In the genomic region with DNA sequence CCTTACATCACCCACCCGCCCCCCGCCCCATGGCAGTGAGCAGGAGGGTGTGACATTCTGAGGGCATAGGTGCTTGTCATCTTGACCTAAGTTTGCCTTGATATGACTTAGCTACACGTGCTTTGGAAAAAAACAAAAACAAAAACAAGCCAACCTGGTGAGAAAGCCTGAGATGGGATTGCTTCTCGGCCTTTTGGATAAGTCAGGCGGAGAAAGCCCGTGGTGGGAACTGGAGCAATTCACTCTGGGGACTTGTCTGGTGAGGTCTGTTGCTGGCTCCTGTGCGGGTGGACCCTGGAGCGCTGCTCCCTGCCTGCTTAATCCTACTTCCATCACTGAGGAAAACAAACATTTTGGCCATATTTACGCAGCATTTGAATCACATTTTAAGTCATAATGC, we compare ENCODE assay signal across 17 cellular contexts.
DNase-seq lines count a peak whose midpoint lies in the region; ATAC-seq, FAIRE-seq and TF ChIP-seq lines count a peak whose summit lies in the region.
"Had no signal": no experiment of that assay in that cellular context is flagged by ENCODE, and none has a peak within 500 bp of the region (broad histone marks: within the 10 kb centered on the region; RNA-seq: fewer than 3 reads in every experiment).

No MANE protein-coding gene starts in this region.

- no peaks in the 10 kb centered on the region for H4K20me1 ChIP-seq in smooth muscle cell (ENCODE audit: low read depth)
- H4K20me1 ChIP-seq in GM23248 (ENCODE audit: insufficient read depth): no peaks in the 10 kb centered on the region

- TF ChIP-seq POLR2A in A549 (IDR thresholded peaks at IDR 0.05; ENCODE audit: low read length) (no peak), esophagus muscularis mucosa (IDR thresholded peaks at IDR 0.05; ENCODE audit: low read depth) (no peak)

- H3K9ac ChIP-seq in mesenchymal stem cell (ENCODE audit: low read length): peak overlapping the region; percentile 57
- H3K9ac ChIP-seq in smooth muscle cell (ENCODE audit: low read depth): no peak overlapping the region
- no peak overlapping the region for H3K9ac ChIP-seq in GM23248

- H3K79me2 ChIP-seq in smooth muscle cell (ENCODE audit: low read depth): no peaks in the 10 kb centered on the region
- no peaks in the 10 kb centered on the region for H3K79me2 ChIP-seq in GM23248 (ENCODE audit: insufficient read depth)

- H3K27me3 ChIP-seq in esophagus muscularis mucosa (no peaks in the 10 kb centered on the region), mesenchymal stem cell (ENCODE audit: control insufficient read depth in 1 of 2, insufficient read depth in 1 of 2, low read length in 2 of 2) (peaks cover 11 to 15% of the 10 kb centered on the region in 2 experiments), smooth muscle cell (ENCODE audit: low read depth) (no peaks in the 10 kb centered on the region), GM23248 (replicated peaks; ENCODE audit: insufficient read depth) (peaks cover 30% of the 10 kb centered on the region; the same call in 1 of the 2 replicates)

- H2BK5ac ChIP-seq in mesenchymal stem cell (ENCODE audit: low read depth, low read length, poor library complexity, severe bottlenecking): peak overlapping the region; percentile 95

- H2BK120ac ChIP-seq in mesenchymal stem cell (ENCODE audit: low read depth, low read length): no peak overlapping the region

- H3F3A ChIP-seq in smooth muscle cell (ENCODE audit: low read depth) (peaks cover 5% of the 10 kb centered on the region), GM23248 (ENCODE audit: insufficient read depth) (no peaks in the 10 kb centered on the region)

- no peak overlapping the region for H3K18ac ChIP-seq in mesenchymal stem cell (ENCODE audit: low read depth in 1 of 2, low read length in 2 of 2)

- in situ Hi-C loops in GM23248 (cut with MboI): no loop called here

- H2BK15ac ChIP-seq in mesenchymal stem cell (ENCODE audit: low read depth, poor library complexity, severe bottlenecking): no peak overlapping the region

- H3K4me1 Mint-ChIP-seq in activated CD4-positive, alpha-beta memory T cell treated with anti-CD3 and anti-CD28 coated beads for 36 hours (ENCODE audit: low read depth): no peaks in the 10 kb centered on the region
- H3K4me1 Mint-ChIP-seq: B cell had no signal

- no peak overlapping the region for H3K4me3 ChIP-seq in A549
- no peak overlapping the region for H3K4me3 ChIP-seq in esophagus muscularis mucosa
- H3K4me3 ChIP-seq in mesenchymal stem cell (ENCODE audit: insufficient read depth in 1 of 2, low read depth in 1 of 2, low read length in 2 of 2): no peak overlapping the region
- no peak overlapping the region for H3K4me3 ChIP-seq in smooth muscle cell
- H3K4me3 ChIP-seq in GM23248: no peak overlapping the region

- intact Hi-C loops in esophagus muscularis mucosa (cut with DNase I): no loop called here
- intact Hi-C loops in activated CD4-positive, alpha-beta memory T cell treated with anti-CD3 and anti-CD28 coated beads for 36 hours (cut with micrococcal nuclease): no loop called here

- no peak overlapping the region for H3K23ac ChIP-seq in mesenchymal stem cell (ENCODE audit: low read length in 2 of 2)

- H2AFZ ChIP-seq in mesenchymal stem cell (ENCODE audit: low read depth, low read length) (no peak overlapping the region), smooth muscle cell (ENCODE audit: low read depth) (no peak overlapping the region), GM23248 (no peak overlapping the region)

- TF ChIP-seq CTCF in A549 (IDR thresholded peaks at IDR 0.05) (no peak), esophagus muscularis mucosa (IDR thresholded peaks at IDR 0.05) (no peak), smooth muscle cell (IDR thresholded peaks at IDR 0.05; ENCODE audit: borderline replicate concordance, insufficient read depth, poor library complexity, severe bottlenecking) (no peak)

- peaks cover 11% of the 10 kb centered on the region for H3K27me3 Mint-ChIP-seq in activated CD4-positive, alpha-beta memory T cell treated with anti-CD3 and anti-CD28 coated beads for 36 hours

- H2AK5ac ChIP-seq in mesenchymal stem cell (ENCODE audit: low read length, severe bottlenecking): peak overlapping the region; percentile 96

- no peak overlapping the region for H4K91ac ChIP-seq in mesenchymal stem cell (ENCODE audit: low read length)

- CTCF ChIA-PET in A549 (lab: Yijun Ruan, JAX): interaction anchor here (1.6 kb wide), 1 partner anchor 46 kb away, joined by 4 read pairs; no protein-coding TSS in a partner anchor
- CTCF ChIA-PET in activated CD4-positive, alpha-beta memory T cell treated with anti-CD3 and anti-CD28 coated beads for 36 hours (lab: Charles Lee): no interaction called here

- peak overlapping the region in 1 of 2 experiments; percentile 39; a peak in 2 of 6 replicates for H3K27ac ChIP-seq in A549
- no peak overlapping the region for H3K27ac ChIP-seq in esophagus muscularis mucosa (replicated peaks in 1 of 4)
- peak overlapping the region; percentile 97 for H3K27ac ChIP-seq in mesenchymal stem cell (ENCODE audit: low read length, poor library complexity, severe bottlenecking)
- H3K27ac ChIP-seq in smooth muscle cell (ENCODE audit: low read depth): no peak overlapping the region
- H3K27ac ChIP-seq in GM23248: no peak overlapping the region

- H4K8ac ChIP-seq in mesenchymal stem cell (ENCODE audit: low read length): no peak overlapping the region

- ATAC-seq in A549: no peak
- ATAC-seq: HepG2 had no signal

- H3K14ac ChIP-seq in mesenchymal stem cell (ENCODE audit: low read length in 2 of 2): no peak overlapping the region

- no peak overlapping the region for H3K4me3 Mint-ChIP-seq in activated CD4-positive, alpha-beta memory T cell treated with anti-CD3 and anti-CD28 coated beads for 36 hours
- H3K4me3 Mint-ChIP-seq: B cell; CD4-positive, alpha-beta T cell; HFFc6 had no signal

- no peak for FAIRE-seq in A549 (lab: Jason Lieb, UNC)
- FAIRE-seq: HepG2, HTR-8/SVneo had no signal

- no peak overlapping the region for H3K4ac ChIP-seq in mesenchymal stem cell (ENCODE audit: low read depth in 1 of 2, low read length in 2 of 2)

- H3K4me2 ChIP-seq in A549 (peak overlapping the region; percentile 57; the same call in 2 of the 3 replicates), mesenchymal stem cell (ENCODE audit: low read length, poor library complexity, severe bottlenecking) (no peak overlapping the region), smooth muscle cell (peak overlapping the region; percentile 70), GM23248 (ENCODE audit: unreplicated experiment) (no peak overlapping the region)

- H3K27ac Mint-ChIP-seq in activated CD4-positive, alpha-beta memory T cell treated with anti-CD3 and anti-CD28 coated beads for 36 hours: no peak overlapping the region
- H3K27ac Mint-ChIP-seq: B cell; CD4-positive, alpha-beta T cell; HFFc6 had no signal

- H3K36me3 Mint-ChIP-seq in activated CD4-positive, alpha-beta memory T cell treated with anti-CD3 and anti-CD28 coated beads for 36 hours: no peaks in the 10 kb centered on the region

- no peak for DNase-seq in A549 (ENCODE audit: low read depth in 1 of 2, low spot score in 1 of 2)
- peak; percentile 80 for DNase-seq in esophagus muscularis mucosa (ENCODE audit: extremely low spot score)
- no peak for DNase-seq in mesenchymal stem cell
- no peak for DNase-seq in smooth muscle cell (lab: John Stamatoyannopoulos, UW; ENCODE audit: unreplicated experiment)
- DNase-seq in GM23248: no peak
- DNase-seq in AG08395 (ENCODE audit: low spot score): no peak
- no peak for DNase-seq in activated CD4-positive, alpha-beta memory T cell treated with anti-CD3 and anti-CD28 coated beads for 36 hours
- DNase-seq: 8988T; C1 segment of cervical spinal cord; CD4-positive, alpha-beta T cell; DND-41; GDM1; HCEC 1CT; HFFc6 had no signal

- 86% methylated on average over 7 of the region's 9 CpGs for WGBS in A549 (ENCODE audit: missing lambda C conversion rate)
- WGBS in esophagus muscularis mucosa: 96% methylated on average over 9 of the region's 9 CpGs
- WGBS in mesenchymal stem cell: 94% methylated on average over 5 of the region's 9 CpGs
- WGBS in smooth muscle cell (ENCODE audit: low lambda C conversion rate): 90% methylated on average over 9 of the region's 9 CpGs
- WGBS in GM23248 (ENCODE audit: low coverage in 1 of 2, low lambda C conversion rate in 2 of 2, missing lambda C conversion rate in 2 of 2), 2 experiments: 71 to 78% methylated on average over 9 of the region's 9 CpGs

- no peaks in the 10 kb centered on the region for H3K9me2 ChIP-seq in GM23248 (ENCODE audit: insufficient read depth)

- TF ChIP-seq EP300 in A549 (IDR thresholded peaks at IDR 0.05) (no peak), esophagus muscularis mucosa (IDR thresholded peaks at IDR 0.05) (no peak)

- H3K79me1 ChIP-seq in mesenchymal stem cell (replicated peaks; ENCODE audit: low read length, poor library complexity, severe bottlenecking): no peaks in the 10 kb centered on the region

- no peaks in the 10 kb centered on the region for H3K36me3 ChIP-seq in esophagus muscularis mucosa
- H3K36me3 ChIP-seq in mesenchymal stem cell (ENCODE audit: control insufficient read depth in 1 of 2, insufficient read depth in 2 of 2, low read depth in 1 of 2, low read length in 2 of 2): no peaks in the 10 kb centered on the region
- H3K36me3 ChIP-seq in smooth muscle cell (ENCODE audit: low read depth): no peaks in the 10 kb centered on the region
- H3K36me3 ChIP-seq in GM23248 (ENCODE audit: low read depth): no peaks in the 10 kb centered on the region

- no peak for TF ChIP-seq RAD21 in A549 (conservative IDR thresholded peaks at IDR 0.05 in 1 of 2, IDR thresholded peaks at IDR 0.05 in 1 of 2)

- no peaks in the 10 kb centered on the region for H3K9me3 Mint-ChIP-seq in activated CD4-positive, alpha-beta memory T cell treated with anti-CD3 and anti-CD28 coated beads for 36 hours
- H3K9me3 Mint-ChIP-seq: CD4-positive, alpha-beta T cell; HFFc6 had no signal

- H3K4me1 ChIP-seq in A549 (peaks cover 16% of the 10 kb centered on the region), esophagus muscularis mucosa (no peaks in the 10 kb centered on the region), mesenchymal stem cell (ENCODE audit: control insufficient read depth, insufficient read depth, low read depth, low read length) (peaks cover 18% of the 10 kb centered on the region), smooth muscle cell (ENCODE audit: low read depth) (peaks cover 9% of the 10 kb centered on the region), GM23248 (ENCODE audit: insufficient read depth) (no peaks in the 10 kb centered on the region; the same call in 1 of the 2 replicates)

- POLR2A ChIA-PET in A549 (lab: Yijun Ruan, JAX): no interaction called here
- POLR2A ChIA-PET in activated CD4-positive, alpha-beta memory T cell treated with anti-CD3 and anti-CD28 coated beads for 36 hours (lab: Charles Lee): no interaction called here

- H3K9me3 ChIP-seq in A549 (no peaks in the 10 kb centered on the region), esophagus muscularis mucosa (no peaks in the 10 kb centered on the region), mesenchymal stem cell (ENCODE audit: control insufficient read depth, low read length) (no peaks in the 10 kb centered on the region), smooth muscle cell (replicated peaks; ENCODE audit: low read depth) (no peaks in the 10 kb centered on the region), GM23248 (ENCODE audit: low read depth) (no peaks in the 10 kb centered on the region)

- no peak overlapping the region for H2BK12ac ChIP-seq in mesenchymal stem cell (ENCODE audit: low read length in 2 of 2)

TF ChIP-seq in A549, 52 proteins besides CTCF, POLR2A, EP300 and RAD21 (continues in another document):
- no peak for TF ChIP-seq ZNF302 (CRISPR knock-in tag; IDR thresholded peaks at IDR 0.05)
- no peak for TF ChIP-seq KDM1A (IDR thresholded peaks at IDR 0.05; ENCODE audit: low read depth)

Comparison
In these comparisons a context has a peak if more than half of its experiments do, and no peak if none do; other contexts are left out.
1. H3K4me2 ChIP-seq: peak in A549 (single experiment) and smooth muscle cell (single experiment); none in mesenchymal stem cell (single experiment) and GM23248 (single experiment).